ENCODE assay signal across 16 cellular contexts in the genomic region with DNA sequence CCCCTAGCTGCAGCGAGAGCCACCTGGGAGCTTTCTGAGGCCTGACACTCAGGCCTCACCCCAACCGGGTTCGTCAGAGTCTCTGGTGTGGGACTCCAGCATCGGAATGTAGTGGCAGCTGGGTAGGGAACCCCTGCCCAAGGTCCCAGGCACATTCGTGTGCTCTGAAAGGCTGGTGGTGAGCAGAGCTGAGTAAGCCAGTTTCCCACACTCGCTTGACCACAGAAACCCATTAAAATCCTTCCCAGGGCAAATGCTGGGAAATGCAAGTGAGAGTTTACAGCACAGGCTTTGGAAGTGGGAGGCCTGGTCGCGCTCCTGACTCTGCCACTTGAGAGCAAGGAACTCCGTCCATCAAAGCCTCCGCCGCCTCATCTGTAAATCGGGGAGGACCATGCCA. TPM values are rescaled to one million over a fixed set of nuclear protein-coding genes. Genes with fewer than 3 reads are reported as not detected.
DNase-seq lines count a peak whose midpoint lies in the region; ATAC-seq and TF ChIP-seq lines count a peak whose summit lies in the region.
"Had no signal": no experiment of that assay in that cellular context is flagged by ENCODE, and none has a peak within 500 bp of the region (broad histone marks: within the 10 kb centered on the region; RNA-seq: fewer than 3 reads in every experiment).

No MANE protein-coding gene starts in this region.

- TF ChIP-seq CTCF in astrocyte of the spinal cord (IDR thresholded peaks at IDR 0.05; ENCODE audit: low read depth, low read length) = no peak

- peak overlapping the region; percentile 68 to 92 (median 85) for H3K4me2 ChIP-seq in BLaER1 treated with 17β-estradiol and CSF1 and Interleukin-3, amounts not matched to agents 10 nM and 100 nM

- peak overlapping the region; percentile 36 to 73 (median 59); a peak in 21 of 22 replicates for H3K9ac ChIP-seq in BLaER1 treated with 17β-estradiol and CSF1 and Interleukin-3, amounts not matched to agents 10 nM and 100 nM

- intact Hi-C loops in left colon (cut with DNase I, micrococcal nuclease) = loop anchor here in 1 of 2 donors (10.0 kb wide), 1 partner anchor 79 kb away; a partner anchor contains a TSS
- intact Hi-C loops in posterior cingulate gyrus (cut with DNase I) = no loop called here

- no peak for ATAC-seq in natural killer cell treated with Interleukin-12 subunit alpha and Interleukin-12 subunit beta and Interleukin-15 and Interleukin-18, amount 100 ng/mL, for 72 hours
- ATAC-seq in left colon = no peak
- ATAC-seq: left lobe of liver had no signal

- H3K27me3 Mint-ChIP-seq in natural killer cell treated with Interleukin-12 subunit alpha and Interleukin-12 subunit beta and Interleukin-15 and Interleukin-18, amount 100 ng/mL, for 72 hours = no peaks in the 10 kb centered on the region

- in situ Hi-C loops in astrocyte of the spinal cord (cut with HindIII; ENCODE audit: low sequenced_read_pairs) = no loop called here

- no peaks in the 10 kb centered on the region for H3K27me3 ChIP-seq in BLaER1 treated with 17β-estradiol and CSF1 and Interleukin-3, amounts not matched to agents 10 nM and 100 nM
- H3K27me3 ChIP-seq: cardiac muscle cell had no signal

- H3K27ac ChIP-seq in BLaER1 treated with 17β-estradiol and CSF1 and Interleukin-3, amounts not matched to agents 10 nM and 100 nM = peak overlapping the region in 9 of 11 experiments; percentile 16 to 68 (median 63); a peak in 18 of 22 replicates
- H3K27ac ChIP-seq: cardiac muscle cell had no signal

- peak; percentile 21 for DNase-seq in HCEC 1CT
- peak; percentile 95 for DNase-seq in astrocyte of the spinal cord (ENCODE audit: low read depth, low spot score)
- peak; percentile 18 for DNase-seq in natural killer cell treated with Interleukin-12 subunit alpha and Interleukin-12 subunit beta and Interleukin-15 and Interleukin-18, amount 100 ng/mL, for 72 hours (ENCODE audit: low spot score)
- no peak for DNase-seq in stimulated activated CD8-positive, alpha-beta memory T cell treated with anti-CD3 and anti-CD28 coated beads, Interleukin-4, amount 100 ng/mL, for 48 hours
- DNase-seq in left colon = no peak
- DNase-seq in posterior cingulate gyrus = no peak
- DNase-seq in NCI-H526 treated with DMSO at 0.1 percent for 48 hours (lab: John Stamatoyannopoulos, UW) = no peak
- DNase-seq: NCI-H1105, NCI-H446, T-helper 2 cell had no signal

- H3K9me3 ChIP-seq in BLaER1 treated with 17β-estradiol and CSF1 and Interleukin-3, amounts not matched to agents 10 nM and 100 nM (replicated peaks in 1 of 11) = no peaks in the 10 kb centered on the region
- H3K9me3 ChIP-seq: HAP-1 had no signal

- no peaks in the 10 kb centered on the region for H3K36me3 Mint-ChIP-seq in natural killer cell treated with Interleukin-12 subunit alpha and Interleukin-12 subunit beta and Interleukin-15 and Interleukin-18, amount 100 ng/mL, for 72 hours

- peaks cover 0 to 7% (median 0%) of the 10 kb centered on the region in 11 experiments; a peak in 1 of 22 replicates for H3K36me3 ChIP-seq in BLaER1 treated with 17β-estradiol and CSF1 and Interleukin-3, amounts not matched to agents 10 nM and 100 nM
- H3K36me3 ChIP-seq: cardiac muscle cell, HAP-1 had no signal

- peaks cover 64 to 83% (median 76%) of the 10 kb centered on the region in 10 experiments for H3K4me1 ChIP-seq in BLaER1 treated with 17β-estradiol and CSF1 and Interleukin-3, amounts not matched to agents 10 nM and 100 nM

- peak overlapping the region in 1 of 2 donors; percentile 76 for H3K27ac Mint-ChIP-seq in natural killer cell treated with Interleukin-12 subunit alpha and Interleukin-12 subunit beta and Interleukin-15 and Interleukin-18, amount 100 ng/mL, for 72 hours

- peak overlapping the region in 1 of 10 experiments; percentile 11; a peak in 1 of 20 replicates for H3K4me3 ChIP-seq in BLaER1 treated with 17β-estradiol and CSF1 and Interleukin-3, amounts not matched to agents 10 nM and 100 nM
- H3K4me3 ChIP-seq in astrocyte of the spinal cord (ENCODE audit: low read depth, low read length) = no peak overlapping the region
- H3K4me3 ChIP-seq: cardiac muscle cell, HAP-1 had no signal

- no peaks in the 10 kb centered on the region for H3K9me3 Mint-ChIP-seq in natural killer cell treated with Interleukin-12 subunit alpha and Interleukin-12 subunit beta and Interleukin-15 and Interleukin-18, amount 100 ng/mL, for 72 hours
- H3K9me3 Mint-ChIP-seq: activated T-helper 2 cell treated with anti-CD3 and anti-CD28 coated beads, Interferon-gamma antibody, Interleukin-2, Interleukin-4, amounts not matched to agents 10 μg/mL and 5 μg/mL and 100 μg/mL, durations not matched to agents 14 hours and 24 hours and 36 hours had no signal

- peaks cover 25 to 30% of the 10 kb centered on the region in 2 donors for H3K4me1 Mint-ChIP-seq in natural killer cell treated with Interleukin-12 subunit alpha and Interleukin-12 subunit beta and Interleukin-15 and Interleukin-18, amount 100 ng/mL, for 72 hours (ENCODE audit: low read depth in 2 of 2)

- peaks cover 0 to 47% (median 0%) of the 10 kb centered on the region in 11 experiments; a peak in 5 of 22 replicates for H4K20me1 ChIP-seq in BLaER1 treated with 17β-estradiol and CSF1 and Interleukin-3, amounts not matched to agents 10 nM and 100 nM

- H3K4me3 Mint-ChIP-seq in natural killer cell treated with Interleukin-12 subunit alpha and Interleukin-12 subunit beta and Interleukin-15 and Interleukin-18, amount 100 ng/mL, for 72 hours = no peak overlapping the region

RNA-seq across cellular contexts. Expression of a gene that starts 4.2 kb away (rescaled TPM):
- total RNA-seq in natural killer cell treated with Interleukin-12 subunit alpha and Interleukin-12 subunit beta and Interleukin-15 and Interleukin-18, amount 100 ng/mL, for 72 hours = 10 to 100 TPM; 17.5 to 33.5 TPM
- total RNA-seq in left colon = 10 to 100 TPM; 45.0 to 46.9 TPM

RNA-seq across cellular contexts. Expression of a gene that starts 4.8 kb away (rescaled TPM):
- 10 to 100 TPM; 15.4 to 20.5 TPM for total RNA-seq in natural killer cell treated with Interleukin-12 subunit alpha and Interleukin-12 subunit beta and Interleukin-15 and Interleukin-18, amount 100 ng/mL, for 72 hours
- total RNA-seq in left colon = 10 to 100 TPM; 11.2 to 13.5 TPM

RNA-seq across cellular contexts. Expression of a gene that starts 13.0 kb away (rescaled TPM):
- under 1 TPM; 0.14 to 0.22 TPM for total RNA-seq in natural killer cell treated with Interleukin-12 subunit alpha and Interleukin-12 subunit beta and Interleukin-15 and Interleukin-18, amount 100 ng/mL, for 72 hours
- under 1 TPM; 0.08 to 0.15 TPM for total RNA-seq in left colon
- total RNA-seq: left lobe of liver, skeletal muscle tissue had no signal

Comparison
In these comparisons a context has a peak if more than half of its experiments do, and no peak if none do; other contexts are left out.
1. DNase-seq: peak in HCEC 1CT (single experiment), astrocyte of the spinal cord (single experiment) and natural killer cell treated with Interleukin-12 subunit alpha and Interleukin-12 subunit beta and Interleukin-15 and Interleukin-18, amount 100 ng/mL, for 72 hours (single experiment); none in stimulated activated CD8-positive, alpha-beta memory T cell treated with anti-CD3 and anti-CD28 coated beads, Interleukin-4, amount 100 ng/mL, for 48 hours (single experiment), left colon (0 of 2), posterior cingulate gyrus (0 of 10) and NCI-H526 treated with DMSO at 0.1 percent for 48 hours (single experiment).